Comparison of ENCODE assay signal across 8 cellular contexts in genomic region chr11:113773416-113774173, GRCh38. TPM values are rescaled to one million over a fixed set of nuclear protein-coding genes. Genes with fewer than 3 reads are reported as not detected.
DNase-seq lines count a peak whose midpoint lies in the region; ATAC-seq, FAIRE-seq and TF ChIP-seq lines count a peak whose summit lies in the region.

A gene with protein sequence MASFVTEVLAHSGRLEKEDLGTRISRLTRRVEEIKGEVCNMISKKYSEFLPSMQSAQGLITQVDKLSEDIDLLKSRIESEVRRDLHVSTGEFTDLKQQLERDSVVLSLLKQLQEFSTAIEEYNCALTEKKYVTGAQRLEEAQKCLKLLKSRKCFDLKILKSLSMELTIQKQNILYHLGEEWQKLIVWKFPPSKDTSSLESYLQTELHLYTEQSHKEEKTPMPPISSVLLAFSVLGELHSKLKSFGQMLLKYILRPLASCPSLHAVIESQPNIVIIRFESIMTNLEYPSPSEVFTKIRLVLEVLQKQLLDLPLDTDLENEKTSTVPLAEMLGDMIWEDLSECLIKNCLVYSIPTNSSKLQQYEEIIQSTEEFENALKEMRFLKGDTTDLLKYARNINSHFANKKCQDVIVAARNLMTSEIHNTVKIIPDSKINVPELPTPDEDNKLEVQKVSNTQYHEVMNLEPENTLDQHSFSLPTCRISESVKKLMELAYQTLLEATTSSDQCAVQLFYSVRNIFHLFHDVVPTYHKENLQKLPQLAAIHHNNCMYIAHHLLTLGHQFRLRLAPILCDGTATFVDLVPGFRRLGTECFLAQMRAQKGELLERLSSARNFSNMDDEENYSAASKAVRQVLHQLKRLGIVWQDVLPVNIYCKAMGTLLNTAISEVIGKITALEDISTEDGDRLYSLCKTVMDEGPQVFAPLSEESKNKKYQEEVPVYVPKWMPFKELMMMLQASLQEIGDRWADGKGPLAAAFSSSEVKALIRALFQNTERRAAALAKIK (minus strand): TSS chr11:113773692. CDS start chr11:113773666, 26 bp downstream.

- peak within 1 kb of the TSS; percentile 100 for H3K4me3 Mint-ChIP-seq in chondrocyte (ENCODE audit: unreplicated experiment)

- peaks cover 5% of the 10 kb centered on the region for H3K4me1 ChIP-seq in BE2C
- H3K4me1 ChIP-seq in keratinocyte (ENCODE audit: control insufficient read depth, extremely low read depth, insufficient read depth, low read length): peaks cover 11% of the 10 kb centered on the region

- peak within 1 kb of the TSS; percentile 91 for H2AFZ ChIP-seq in keratinocyte (ENCODE audit: control insufficient read depth, low read length)

- H3K4me3 ChIP-seq in BE2C (ENCODE audit: low read depth, low read length) (peak within 1 kb of the TSS; percentile 96), keratinocyte (ENCODE audit: control insufficient read depth in 2 of 3, extremely low read depth in 1 of 3, insufficient read depth in 2 of 3, low read depth in 1 of 3, low read length in 3 of 3) (peak within 1 kb of the TSS; percentile 94 to 97 (median 95))

- no peaks in the 10 kb centered on the region for H3K9me1 ChIP-seq in keratinocyte (ENCODE audit: control insufficient read depth, extremely low read depth, insufficient read depth, low read length)

- no peaks in the 10 kb centered on the region for H3K9me3 Mint-ChIP-seq in chondrocyte (ENCODE audit: low read depth)

- H3K36me3 ChIP-seq in BE2C (peaks cover 9% of the 10 kb centered on the region), keratinocyte (ENCODE audit: control insufficient read depth in 2 of 2, extremely low read depth in 1 of 2, insufficient read depth in 2 of 2, low read length in 2 of 2) (peaks cover 0 to 5% of the 10 kb centered on the region in 2 experiments)

- H3K79me2 ChIP-seq in keratinocyte (ENCODE audit: control insufficient read depth, insufficient read depth, low read length): peaks cover 39% of the 10 kb centered on the region

- H3K27me3 Mint-ChIP-seq in chondrocyte (ENCODE audit: low read depth): peaks cover 13% of the 10 kb centered on the region

- H4K20me1 ChIP-seq in keratinocyte (ENCODE audit: control insufficient read depth, extremely low read depth, insufficient read depth, low read length): no peaks in the 10 kb centered on the region

- TF ChIP-seq CTCF in BE2C (IDR thresholded peaks at IDR 0.05; ENCODE audit: low read depth, low read length) (peak; percentile 87), chondrocyte (IDR thresholded peaks at IDR 0.05) (peak; percentile 100), keratinocyte (optimal IDR thresholded peaks at IDR 0.05 in 1 of 3, IDR thresholded peaks at IDR 0.05 in 1 of 3, conservative IDR thresholded peaks at IDR 0.05 in 1 of 3; ENCODE audit: extremely low read depth in 1 of 3, insufficient read depth in 2 of 3, low read length in 3 of 3) (peak; percentile 50 to 73 (median 68))

- FAIRE-seq in keratinocyte (lab: Jason Lieb, UNC): no peak

- DNase-seq in BE2C: peak; percentile 98
- DNase-seq in NCI-H510A (lab: John Stamatoyannopoulos, UW): peak; percentile 92
- peak; percentile 85 for DNase-seq in activated CD4-positive, alpha-beta T cell treated with anti-CD3 and anti-CD28 coated beads for 1 hour
- DNase-seq in chondrocyte (ENCODE audit: low spot score): peak; percentile 99
- DNase-seq in keratinocyte (ENCODE audit: low read depth, low spot score): peak; percentile 76
- peak; percentile 79 to 88 for DNase-seq in stimulated activated CD4-positive, alpha-beta T cell treated with anti-CD3 and anti-CD28 coated beads, Interleukin-15, amount 100 ng/mL, for 1 hour (ENCODE audit: low read depth in 1 of 2, low spot score in 1 of 2)

- dilution Hi-C loops in keratinocyte (cut with MboI; ENCODE audit: extremely low pct_ligation_motif_present, low sequenced_read_pairs): no loop called here

- H3K27me3 ChIP-seq in BE2C: no peaks in the 10 kb centered on the region
- no peaks in the 10 kb centered on the region for H3K27me3 ChIP-seq in keratinocyte (ENCODE audit: control insufficient read depth, extremely low read depth, insufficient read depth, low read length)

- peaks cover 26% of the 10 kb centered on the region for H3K4me1 Mint-ChIP-seq in chondrocyte (ENCODE audit: low read depth)

- H3K4me2 ChIP-seq in keratinocyte (ENCODE audit: control insufficient read depth, extremely low read depth, insufficient read depth, low read depth, low read length): peak within 1 kb of the TSS; percentile 75

- H3K9me3 ChIP-seq in BE2C: no peaks in the 10 kb centered on the region
- no peaks in the 10 kb centered on the region for H3K9me3 ChIP-seq in keratinocyte (ENCODE audit: control insufficient read depth, low read depth, low read length)

- peak within 1 kb of the TSS; percentile 100 for H3K27ac Mint-ChIP-seq in chondrocyte (ENCODE audit: unreplicated experiment)

- H3K27ac ChIP-seq in keratinocyte (ENCODE audit: control insufficient read depth, insufficient read depth, low read length): peak within 1 kb of the TSS; percentile 88

- H3K36me3 Mint-ChIP-seq in chondrocyte (ENCODE audit: low read depth): peaks cover 4% of the 10 kb centered on the region

- peak; percentile 83 for TF ChIP-seq POLR2A in GM19193 (IDR thresholded peaks at IDR 0.05; ENCODE audit: extremely low read depth, insufficient read depth, insufficient read length)

- peak; percentile 97 for ATAC-seq in HG03439 (IDR thresholded peaks at IDR 0.05; ENCODE audit: unreplicated experiment)

- H3K9ac ChIP-seq in keratinocyte (ENCODE audit: control insufficient read depth, extremely low read depth, insufficient read depth, low read length): peak within 1 kb of the TSS; percentile 94

RNA-seq across cellular contexts. Expression of the gene that starts here (rescaled TPM):
- polyA plus RNA-seq in BE2C (2012; ENCODE audit: insufficient read depth, insufficient read length, low read depth): 12.3 TPM
- total RNA-seq in chondrocyte: 11.7 to 17.1 TPM (median 11.9 TPM) in 3 replicates
- 13.7 to 21.3 TPM (median 17.0 TPM) in 3 replicates for polyA plus RNA-seq in keratinocyte
- 14.2 TPM for polyA plus RNA-seq in keratinocyte (2011; ENCODE audit: low read depth)
- 9.3 and 20.6 TPM in 2 replicates for polyA plus RNA-seq in keratinocyte (2011; cell fraction: cytosol; rRNA removed)
- polyA plus RNA-seq in keratinocyte (2011; cell fraction: nucleus; rRNA removed): 17.2 and 19.6 TPM in 2 replicates
- polyA plus RNA-seq in keratinocyte (2012; ENCODE audit: low replicate concordance): 13.2 and 16.5 TPM in 2 replicates
- polyA minus RNA-seq in keratinocyte: 8.3 to 25.0 TPM (median 13.4 TPM) in 3 replicates
- 16.5 TPM for polyA minus RNA-seq in keratinocyte (2011; cell fraction: cytosol; rRNA and poly(A)+ RNA removed)
- 15.5 and 18.0 TPM in 2 replicates for polyA minus RNA-seq in keratinocyte (2011; cell fraction: nucleus; rRNA and poly(A)+ RNA removed)

Comparison
In these comparisons a context has a peak if more than half of its experiments do, and no peak if none do; other contexts are left out.
1. Peak in every context shown above with its lines: DNase-seq, ATAC-seq, H3K4me3 ChIP-seq and H3K27ac ChIP-seq.